ENCODE assay signal across 12 cellular contexts in the genomic region with DNA sequence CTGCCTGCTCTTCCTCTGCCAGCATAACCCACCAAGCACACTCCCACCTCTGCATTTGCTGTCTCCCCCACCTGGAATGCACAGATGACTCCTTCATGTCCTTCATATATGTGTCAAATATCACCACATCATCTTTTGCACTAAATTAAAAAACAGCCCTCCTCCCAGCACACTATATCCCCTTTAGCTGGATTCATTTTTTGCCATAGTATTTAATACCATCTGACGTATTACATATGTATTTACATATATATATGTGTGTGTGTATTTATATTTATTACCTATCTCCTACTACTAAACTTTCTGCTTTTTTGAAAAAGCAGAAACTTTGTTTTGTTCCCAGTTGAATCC. TPM values are rescaled to one million over a fixed set of nuclear protein-coding genes. Genes with fewer than 3 reads are reported as not detected.
DNase-seq lines count a peak whose midpoint lies in the region; ATAC-seq and TF ChIP-seq lines count a peak whose summit lies in the region.
"Had no signal": no experiment of that assay in that cellular context is flagged by ENCODE, and none has a peak within 500 bp of the region (broad histone marks: within the 10 kb centered on the region; RNA-seq: fewer than 3 reads in every experiment).

No MANE protein-coding gene starts in this region.

- intact Hi-C loops in OCI-LY7 (cut with micrococcal nuclease; ENCODE audit: unreplicated experiment) = loop anchor here (1.0 kb wide), 2 partner anchors 52 to 108 kb away; no protein-coding TSS in a partner anchor
- intact Hi-C loops in tibial artery (cut with DNase I; ENCODE audit: low total_unique reads) = no loop called here

- peak overlapping the region; percentile 88 for H2AFZ ChIP-seq in OCI-LY7 (ENCODE audit: low read length)

- CTCF ChIA-PET in OCI-LY7 (lab: Charles Lee; ENCODE audit: unreplicated experiment) = no interaction called here

- H3K9me3 ChIP-seq in OCI-LY7 (ENCODE audit: low read length) (no peaks in the 10 kb centered on the region), tibial artery (no peaks in the 10 kb centered on the region)
- H3K9me3 ChIP-seq: spleen, thoracic aorta had no signal

- H3K4me3 Mint-ChIP-seq in activated T-cell treated with anti-CD3 and anti-CD28 coated beads, Interleukin-2, amount 50 U/mL, for 24 hours = peak overlapping the region; percentile 68
- H3K4me3 Mint-ChIP-seq in endothelial cell (ENCODE audit: unreplicated experiment) = peak overlapping the region; percentile 5
- peak overlapping the region; percentile 58 for H3K4me3 Mint-ChIP-seq in stimulated activated effector memory CD8-positive, alpha-beta T cell treated with anti-CD3 and anti-CD28 coated beads, Interleukin-12 subunit alpha, Interleukin-12 subunit beta, amount 100 ng/mL, for 72 hours

- no peak for ATAC-seq in stimulated activated effector memory CD8-positive, alpha-beta T cell treated with anti-CD3 and anti-CD28 coated beads, Interleukin-12 subunit alpha, Interleukin-12 subunit beta, amount 100 ng/mL, for 72 hours
- ATAC-seq in HG03439 (IDR thresholded peaks at IDR 0.05; ENCODE audit: unreplicated experiment) = no peak

- H3K27me3 ChIP-seq in tibial artery = no peaks in the 10 kb centered on the region
- H3K27me3 ChIP-seq: spleen had no signal

- POLR2A ChIA-PET in OCI-LY7 (lab: Charles Lee) = no interaction called here

- H3K27ac ChIP-seq in OCI-LY7 (ENCODE audit: low read depth, low read length, poor library complexity, severe bottlenecking) (peak overlapping the region; percentile 35), tibial artery (no peak overlapping the region)
- H3K27ac ChIP-seq: spleen, thoracic aorta had no signal

- H3K4me2 ChIP-seq in OCI-LY7 (ENCODE audit: low read length) = peak overlapping the region; percentile 56

- H3K27ac Mint-ChIP-seq in activated T-cell treated with anti-CD3 and anti-CD28 coated beads, Interleukin-2, amount 50 U/mL, for 24 hours = peak overlapping the region; percentile 89
- peak overlapping the region; percentile 97 for H3K27ac Mint-ChIP-seq in endothelial cell (ENCODE audit: unreplicated experiment)
- H3K27ac Mint-ChIP-seq in stimulated activated effector memory CD8-positive, alpha-beta T cell treated with anti-CD3 and anti-CD28 coated beads, Interleukin-12 subunit alpha, Interleukin-12 subunit beta, amount 100 ng/mL, for 72 hours = peak overlapping the region; percentile 92

- H4K20me1 ChIP-seq in OCI-LY7 (ENCODE audit: insufficient read depth, low read length) = no peaks in the 10 kb centered on the region

- H3K9me3 Mint-ChIP-seq in activated T-cell treated with anti-CD3 and anti-CD28 coated beads, Interleukin-2, amount 50 U/mL, for 24 hours = no peaks in the 10 kb centered on the region
- H3K9me3 Mint-ChIP-seq in endothelial cell (ENCODE audit: unreplicated experiment) = no peaks in the 10 kb centered on the region
- no peaks in the 10 kb centered on the region for H3K9me3 Mint-ChIP-seq in stimulated activated effector memory CD8-positive, alpha-beta T cell treated with anti-CD3 and anti-CD28 coated beads, Interleukin-12 subunit alpha, Interleukin-12 subunit beta, amount 100 ng/mL, for 72 hours

- no peaks in the 10 kb centered on the region for H3K27me3 Mint-ChIP-seq in activated T-cell treated with anti-CD3 and anti-CD28 coated beads, Interleukin-2, amount 50 U/mL, for 24 hours
- no peaks in the 10 kb centered on the region for H3K27me3 Mint-ChIP-seq in endothelial cell (ENCODE audit: unreplicated experiment)

- peaks cover 13% of the 10 kb centered on the region for H3K4me1 Mint-ChIP-seq in activated T-cell treated with anti-CD3 and anti-CD28 coated beads, Interleukin-2, amount 50 U/mL, for 24 hours (ENCODE audit: low read depth)
- peaks cover 12% of the 10 kb centered on the region for H3K4me1 Mint-ChIP-seq in endothelial cell (ENCODE audit: unreplicated experiment)
- peaks cover 15% of the 10 kb centered on the region for H3K4me1 Mint-ChIP-seq in stimulated activated effector memory CD8-positive, alpha-beta T cell treated with anti-CD3 and anti-CD28 coated beads, Interleukin-12 subunit alpha, Interleukin-12 subunit beta, amount 100 ng/mL, for 72 hours

- BruUV-seq in OCI-LY7 (replicated peaks; lab: Mats Ljungman, UMichigan) = no TSS peak

- H3K79me2 ChIP-seq in OCI-LY7 (ENCODE audit: insufficient read depth, low read depth, low read length) = no peaks in the 10 kb centered on the region

- no peak for DNase-seq in activated T-cell treated with anti-CD3 and anti-CD28 coated beads, Interleukin-2, amount 50 U/mL, for 24 hours
- DNase-seq in activated T-cell treated with anti-CD3 and anti-CD28 coated beads, Interleukin-2, amount 50 U/mL, for 1 hour = no peak
- no peak for DNase-seq in OCI-LY7 (ENCODE audit: low spot score)
- DNase-seq in endothelial cell (ENCODE audit: low spot score) = no peak
- DNase-seq in stimulated activated effector memory CD8-positive, alpha-beta T cell treated with anti-CD3 and anti-CD28 coated beads, Interleukin-12 subunit alpha, Interleukin-12 subunit beta, amount 100 ng/mL, for 72 hours (ENCODE audit: low spot score in 2 of 2) = no peak
- DNase-seq in NCI-H345 (lab: John Stamatoyannopoulos, UW) = no peak
- DNase-seq in tibial artery = no peak
- DNase-seq: NCI-H2029 treated with DMSO at 0.1 percent for 48 hours had no signal

- peaks cover 9% of the 10 kb centered on the region for H3K36me3 Mint-ChIP-seq in activated T-cell treated with anti-CD3 and anti-CD28 coated beads, Interleukin-2, amount 50 U/mL, for 24 hours (ENCODE audit: low read depth)
- no peaks in the 10 kb centered on the region for H3K36me3 Mint-ChIP-seq in endothelial cell (ENCODE audit: low read depth, unreplicated experiment)
- peaks cover 11% of the 10 kb centered on the region for H3K36me3 Mint-ChIP-seq in stimulated activated effector memory CD8-positive, alpha-beta T cell treated with anti-CD3 and anti-CD28 coated beads, Interleukin-12 subunit alpha, Interleukin-12 subunit beta, amount 100 ng/mL, for 72 hours

- H3K36me3 ChIP-seq in OCI-LY7 (ENCODE audit: insufficient read depth, low read length) (no peaks in the 10 kb centered on the region), tibial artery (no peaks in the 10 kb centered on the region)
- H3K36me3 ChIP-seq: thoracic aorta had no signal

- TF ChIP-seq CTCF in OCI-LY7 (conservative IDR thresholded peaks at IDR 0.05; ENCODE audit: low read length) (no peak), endothelial cell (IDR thresholded peaks at IDR 0.05; ENCODE audit: unreplicated experiment) (no peak), tibial artery (IDR thresholded peaks at IDR 0.05) (no peak)

- H3K4me3 ChIP-seq in OCI-LY7 (ENCODE audit: low read depth, low read length, poor library complexity, severe bottlenecking) (peak overlapping the region; percentile 50), tibial artery (no peak overlapping the region)
- H3K4me3 ChIP-seq: lung, thoracic aorta had no signal

- H3K4me1 ChIP-seq in OCI-LY7 (ENCODE audit: insufficient read depth, low read length, poor library complexity, severe bottlenecking) (peaks cover 6% of the 10 kb centered on the region), tibial artery (no peaks in the 10 kb centered on the region)

- no peaks in the 10 kb centered on the region for H3K9me2 ChIP-seq in OCI-LY7 (ENCODE audit: insufficient read depth, low read length)

RNA-seq across cellular contexts. Expression of a gene that starts 29.4 kb away (rescaled TPM):
- total RNA-seq in OCI-LY7 (2014; rRNA removed; shearing (Covaris generic)) = 29.5 and 32.6 TPM in 2 replicates
- total RNA-seq in OCI-LY7 (2022) (41.3 and 44.1 TPM in 2 replicates), endothelial cell (ENCODE audit: unreplicated experiment) (79.9 TPM)

RNA-seq across cellular contexts. Expression of a gene that starts 50.7 kb away (rescaled TPM):
- 0.80 and 7.5 TPM in 2 replicates for total RNA-seq in OCI-LY7 (2014; rRNA removed; shearing (Covaris generic))
- 2.0 and 3.2 TPM in 2 replicates for total RNA-seq in OCI-LY7 (2022)
- total RNA-seq in endothelial cell (ENCODE audit: unreplicated experiment) = 70.0 TPM

RNA-seq across cellular contexts. Expression of a gene that starts 56.6 kb away (rescaled TPM):
- 0.06 and 0.08 TPM in 2 replicates for total RNA-seq in OCI-LY7 (2014; rRNA removed; shearing (Covaris generic))
- 0.46 and 1.0 TPM in 2 replicates for total RNA-seq in OCI-LY7 (2022)
- 41.4 TPM for total RNA-seq in endothelial cell (ENCODE audit: unreplicated experiment)

Comparison
In these comparisons a context has a peak if more than half of its experiments do, and no peak if none do; other contexts are left out.
1. H3K4me3 Mint-ChIP-seq: peak in every context shown above with its lines; median percentile 68 in activated T-cell treated with anti-CD3 and anti-CD28 coated beads, Interleukin-2, amount 50 U/mL, for 24 hours; 58 in stimulated activated effector memory CD8-positive, alpha-beta T cell treated with anti-CD3 and anti-CD28 coated beads, Interleukin-12 subunit alpha, Interleukin-12 subunit beta, amount 100 ng/mL, for 72 hours; 5 in endothelial cell.
2. RNA of a gene that starts 56.6 kb away (total RNA-seq): 41.4 TPM in endothelial cell (single experiment); 0.06 to 1.0 TPM in OCI-LY7; every median in the first group is over 10 times any median in the second.
3. Peak in every context shown above with its lines, with median percentiles within 50 percentile points of each other: H3K27ac Mint-ChIP-seq.